ENCODE assay signal across 8 cellular contexts in genomic region chr9:137000177-137000930, GRCh38. TPM values are rescaled to one million over a fixed set of nuclear protein-coding genes. Genes with fewer than 3 reads are reported as not detected.
DNase-seq lines count a peak whose midpoint lies in the region; ATAC-seq and TF ChIP-seq lines count a peak whose summit lies in the region.
"Had no signal": no experiment of that assay in that cellular context is flagged by ENCODE, and none has a peak within 500 bp of the region (broad histone marks: within the 10 kb centered on the region; RNA-seq: fewer than 3 reads in every experiment).

No MANE protein-coding gene starts in this region.

- peaks cover 42% of the 10 kb centered on the region for H3K4me1 ChIP-seq in OCI-LY3 (ENCODE audit: low read length)

- no peaks in the 10 kb centered on the region for H3K36me3 ChIP-seq in OCI-LY3 (replicated peaks; ENCODE audit: low read depth, low read length)
- H3K36me3 ChIP-seq: right lobe of liver had no signal

- H3K4me3 ChIP-seq in OCI-LY3 (ENCODE audit: low read length) = peak overlapping the region; percentile 47
- H3K4me3 ChIP-seq: right lobe of liver had no signal

- no peaks in the 10 kb centered on the region for H3K79me2 ChIP-seq in OCI-LY3 (ENCODE audit: low read length)

- peak overlapping the region; percentile 77 for H3K4me2 ChIP-seq in OCI-LY3 (ENCODE audit: low read length)

- H4K20me1 ChIP-seq in OCI-LY3 (ENCODE audit: insufficient read depth, low read length) = no peaks in the 10 kb centered on the region; the same call in 1 of the 2 replicates

- peak; percentile 47 for ATAC-seq in GM18519 (IDR thresholded peaks at IDR 0.05; ENCODE audit: low FRiP score, unreplicated experiment)
- ATAC-seq in HG02610 (IDR thresholded peaks at IDR 0.05; ENCODE audit: unreplicated experiment) = peak; percentile 73
- no peak for ATAC-seq in left lobe of liver

- peak overlapping the region; percentile 27; the same call in 1 of the 2 replicates for H3K27ac ChIP-seq in OCI-LY3 (ENCODE audit: low read length)

- H3K9me3 ChIP-seq in OCI-LY3 (ENCODE audit: insufficient read depth, low read length) = no peaks in the 10 kb centered on the region
- H3K9me3 ChIP-seq: right lobe of liver had no signal

- peaks cover 38% of the 10 kb centered on the region for H3K27me3 ChIP-seq in OCI-LY3 (ENCODE audit: low read depth, low read length)
- H3K27me3 ChIP-seq: right lobe of liver had no signal

- DNase-seq in fibroblast of peridontal ligament (ENCODE audit: extremely low read depth) (peak; percentile 72), NCI-H1048 (lab: John Stamatoyannopoulos, UW) (no peak), NCI-H82 treated with DMSO at 0.1 percent for 48 hours (lab: John Stamatoyannopoulos, UW; ENCODE audit: unreplicated experiment) (no peak), left lobe of liver (ENCODE audit: low spot score) (no peak)
- DNase-seq: right lobe of liver had no signal

- H3K9ac ChIP-seq in OCI-LY3 (ENCODE audit: low read length) = no peak overlapping the region

- no peak overlapping the region for H2AFZ ChIP-seq in OCI-LY3 (ENCODE audit: low read depth, low read length)

- TF ChIP-seq CTCF in OCI-LY3 (IDR thresholded peaks at IDR 0.05; ENCODE audit: low read depth, low read length) = no peak

RNA-seq across cellular contexts. Expression of gene CLIC3, which starts 4.0 kb away (rescaled TPM):
- total RNA-seq in left lobe of liver = not detected

RNA-seq across cellular contexts. Expression of gene PAXX, which starts 8.1 kb away (rescaled TPM):
- total RNA-seq in left lobe of liver = 27.3 TPM

RNA-seq across cellular contexts. Expression of gene LCNL1, which starts 17.6 kb away (rescaled TPM):
- total RNA-seq in left lobe of liver = not detected
- total RNA-seq: right lobe of liver had no signal

RNA-seq across cellular contexts. Expression of gene PTGDS, which starts 23.1 kb away (rescaled TPM):
- total RNA-seq in left lobe of liver = 5.2 TPM

RNA-seq across cellular contexts. Expression of gene ABCA2, which starts 27.7 kb away (rescaled TPM):
- total RNA-seq in left lobe of liver = 61.2 TPM
